In the genomic region with DNA sequence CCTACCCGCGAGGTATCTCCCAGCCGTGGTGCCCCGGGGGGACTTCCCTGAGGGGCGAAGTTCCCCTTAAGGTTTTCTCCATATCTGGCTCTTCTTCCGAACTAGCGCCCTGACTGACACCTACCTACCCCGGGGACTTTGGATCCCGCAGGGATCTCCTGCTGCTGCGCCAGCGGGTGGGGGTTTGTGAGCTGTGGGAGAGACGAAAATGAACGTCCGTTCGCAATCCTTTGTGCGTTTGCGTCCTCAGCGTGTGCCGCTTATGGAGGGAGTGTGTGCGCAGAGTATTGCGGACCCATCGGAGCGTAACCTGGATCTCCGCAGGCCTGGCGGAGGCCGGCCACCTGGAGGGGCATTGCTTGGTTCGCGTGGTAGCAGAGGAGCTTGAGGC, we compare ENCODE assay signal across 8 cellular contexts. TPM values are rescaled to one million over a fixed set of nuclear protein-coding genes. Genes with fewer than 3 reads are reported as not detected.
A peak's percentile ranks its signal among the peaks of the same experiment; 100 is the strongest.
DNase-seq lines count a peak whose midpoint lies in the region; ATAC-seq and TF ChIP-seq lines count a peak whose summit lies in the region.

No MANE protein-coding gene starts in this region.

- DNase-seq in NCI-H1105 treated with DMSO at 0.1 percent for 48 hours (lab: John Stamatoyannopoulos, UW), result peak; percentile 21
- DNase-seq in NCI-H1105 (lab: John Stamatoyannopoulos, UW), result no peak
- peak; percentile 21 for DNase-seq in NCI-H1092 (lab: John Stamatoyannopoulos, UW)
- DNase-seq in activated CD8-positive, alpha-beta T cell treated with anti-CD3 and anti-CD28 coated beads, Interleukin-2, amount 10 ng/mL, durations not matched to agents 7 days and 5 days, result peak; percentile 47
- DNase-seq in foreskin fibroblast, result peak; percentile 14 to 57
- no peak for DNase-seq in neural crest cell (ENCODE audit: low read depth, low spot score)
- no peak for DNase-seq in H4 (ENCODE audit: low spot score)

- H3K36me3 Mint-ChIP-seq in activated CD8-positive, alpha-beta T cell treated with anti-CD3 and anti-CD28 coated beads, Interleukin-2, amount 10 ng/mL, durations not matched to agents 7 days and 5 days (ENCODE audit: low read depth), result peaks cover 39% of the 10 kb centered on the region
- H3K36me3 Mint-ChIP-seq in neural crest cell (ENCODE audit: low read depth), result peaks cover 9% of the 10 kb centered on the region

- peak overlapping the region; percentile 98 for H3K27ac Mint-ChIP-seq in activated CD8-positive, alpha-beta T cell treated with anti-CD3 and anti-CD28 coated beads, Interleukin-2, amount 10 ng/mL, durations not matched to agents 7 days and 5 days
- peak overlapping the region; percentile 99 for H3K27ac Mint-ChIP-seq in neural crest cell (ENCODE audit: unreplicated experiment)

- peaks cover 48% of the 10 kb centered on the region for H3K4me1 Mint-ChIP-seq in activated CD8-positive, alpha-beta T cell treated with anti-CD3 and anti-CD28 coated beads, Interleukin-2, amount 10 ng/mL, durations not matched to agents 7 days and 5 days (ENCODE audit: low read depth)
- peaks cover 37% of the 10 kb centered on the region for H3K4me1 Mint-ChIP-seq in neural crest cell

- CTCF ChIA-PET in activated CD8-positive, alpha-beta T cell treated with anti-CD3 and anti-CD28 coated beads, Interleukin-2, amount 10 ng/mL, durations not matched to agents 7 days and 5 days (lab: Charles Lee), result interaction anchor here (0.8 kb wide), 1 partner anchor 18 kb away, joined by 3 read pairs; no protein-coding TSS in a partner anchor

- peak overlapping the region; percentile 80 to 90 for H3K4me3 ChIP-seq in foreskin fibroblast (ENCODE audit: low read depth in 1 of 2, low read length in 2 of 2)

- no peaks in the 10 kb centered on the region for H3K27me3 Mint-ChIP-seq in activated CD8-positive, alpha-beta T cell treated with anti-CD3 and anti-CD28 coated beads, Interleukin-2, amount 10 ng/mL, durations not matched to agents 7 days and 5 days (ENCODE audit: low read depth)
- no peaks in the 10 kb centered on the region for H3K27me3 Mint-ChIP-seq in neural crest cell (ENCODE audit: low read depth)

- POLR2A ChIA-PET in activated CD8-positive, alpha-beta T cell treated with anti-CD3 and anti-CD28 coated beads, Interleukin-2, amount 10 ng/mL, durations not matched to agents 7 days and 5 days (lab: Charles Lee), result interaction anchor here (0.5 to 1.2 kb wide), 6 partner anchors 15 to 1187 kb away, joined by 3 to 6 read pairs (median 4); partner anchors contain the start of gene UBE2Q2

- ATAC-seq in HG02571 (IDR thresholded peaks at IDR 0.05; ENCODE audit: unreplicated experiment), result peak; percentile 38
- peak; percentile 57 for ATAC-seq in activated CD8-positive, alpha-beta T cell treated with anti-CD3 and anti-CD28 coated beads, Interleukin-2, amount 10 ng/mL, durations not matched to agents 7 days and 5 days

- no peaks in the 10 kb centered on the region for H3K9me3 Mint-ChIP-seq in activated CD8-positive, alpha-beta T cell treated with anti-CD3 and anti-CD28 coated beads, Interleukin-2, amount 10 ng/mL, durations not matched to agents 7 days and 5 days (ENCODE audit: insufficient read depth)
- H3K9me3 Mint-ChIP-seq in neural crest cell, result no peaks in the 10 kb centered on the region

- peak overlapping the region; percentile 99 for H3K4me3 Mint-ChIP-seq in activated CD8-positive, alpha-beta T cell treated with anti-CD3 and anti-CD28 coated beads, Interleukin-2, amount 10 ng/mL, durations not matched to agents 7 days and 5 days
- H3K4me3 Mint-ChIP-seq in neural crest cell, result peak overlapping the region; percentile 100

- TF ChIP-seq CTCF in foreskin fibroblast (IDR thresholded peaks at IDR 0.05; ENCODE audit: low read depth, low read length), result no peak
- TF ChIP-seq CTCF in neural crest cell (conservative IDR thresholded peaks at IDR 0.05), result no peak

RNA-seq across cellular contexts. Expression of gene FBXO22, which starts 0.6 kb away (rescaled TPM):
- total RNA-seq in activated CD8-positive, alpha-beta T cell treated with anti-CD3 and anti-CD28 coated beads, Interleukin-2, amount 10 ng/mL, durations not matched to agents 7 days and 5 days, result 10 to 100 TPM; 41.4 to 43.4 TPM
- 51.9 and 53.8 TPM in 2 replicates for total RNA-seq in neural crest cell
- total RNA-seq in H4 (2014; rRNA removed; shearing (Covaris generic)), result 46.4 and 60.0 TPM in 2 replicates

Comparison
In these comparisons a context has a peak if more than half of its experiments do, and no peak if none do; other contexts are left out.
1. DNase-seq: peak in NCI-H1105 treated with DMSO at 0.1 percent for 48 hours (single experiment), NCI-H1092 (single experiment), activated CD8-positive, alpha-beta T cell treated with anti-CD3 and anti-CD28 coated beads, Interleukin-2, amount 10 ng/mL, durations not matched to agents 7 days and 5 days (single experiment) and foreskin fibroblast (2 of 2); none in NCI-H1105 (single experiment), neural crest cell (single experiment) and H4 (single experiment).